8 cellular contexts compared by ENCODE assay signal in genomic region chr6:27517928-27518787, GRCh38. TPM values are rescaled to one million over a fixed set of nuclear protein-coding genes. Genes with fewer than 3 reads are reported as not detected.
DNase-seq lines count a peak whose midpoint lies in the region; ATAC-seq and TF ChIP-seq lines count a peak whose summit lies in the region.

No MANE protein-coding gene starts in this region.

- peak overlapping the region in 4 of 5 donors; percentile 80 to 89 (median 85) for H3K27ac ChIP-seq in stomach

- peaks cover 11% of the 10 kb centered on the region for H3K4me1 Mint-ChIP-seq in activated T-helper 2 cell treated with anti-CD3 and anti-CD28 coated beads, Interferon-gamma antibody, Interleukin-2, Interleukin-4, amounts not matched to agents 10 μg/mL and 5 μg/mL and 100 μg/mL, durations not matched to agents 14 hours and 24 hours and 36 hours (ENCODE audit: low read depth)

- no peak for TF ChIP-seq EP300 in stomach (IDR thresholded peaks at IDR 0.05)

- H3K4me1 ChIP-seq in iPS-15b (ENCODE audit: control insufficient read depth, insufficient read depth, low read length) (no peaks in the 10 kb centered on the region), stomach (peaks cover 6 to 9% (median 9%) of the 10 kb centered on the region in 4 donors)

- peak overlapping the region; percentile 93 for H3K4me3 ChIP-seq in MG63
- H3K4me3 ChIP-seq in iPS-15b (ENCODE audit: low read depth, low read length), result peak overlapping the region; percentile 99
- peak overlapping the region; percentile 59 to 67 (median 61) for H3K4me3 ChIP-seq in stomach

- peak overlapping the region; percentile 79 for H3K4me3 Mint-ChIP-seq in activated T-helper 2 cell treated with anti-CD3 and anti-CD28 coated beads, Interferon-gamma antibody, Interleukin-2, Interleukin-4, amounts not matched to agents 10 μg/mL and 5 μg/mL and 100 μg/mL, durations not matched to agents 14 hours and 24 hours and 36 hours (ENCODE audit: low read depth)

- WGBS in stomach, 5 donors, result 18 to 38% (median 29%) methylated on average over 12 of the region's 12 CpGs

- H3K9me3 ChIP-seq in MG63, result peaks cover 5% of the 10 kb centered on the region; the same call in 1 of the 2 replicates
- H3K9me3 ChIP-seq in iPS-15b (ENCODE audit: control insufficient read depth, insufficient read depth, low read length), result no peaks in the 10 kb centered on the region
- H3K9me3 ChIP-seq in stomach, result no peaks in the 10 kb centered on the region

- TF ChIP-seq CTCF in stomach (IDR thresholded peaks at IDR 0.05), result no peak

- peak overlapping the region; percentile 94 for H3K9ac ChIP-seq in iPS-15b (ENCODE audit: low read depth, low read length)

- no peak overlapping the region for H3K27ac Mint-ChIP-seq in activated T-helper 2 cell treated with anti-CD3 and anti-CD28 coated beads, Interferon-gamma antibody, Interleukin-2, Interleukin-4, amounts not matched to agents 10 μg/mL and 5 μg/mL and 100 μg/mL, durations not matched to agents 14 hours and 24 hours and 36 hours

- no peaks in the 10 kb centered on the region for H3K9me3 Mint-ChIP-seq in activated T-helper 2 cell treated with anti-CD3 and anti-CD28 coated beads, Interferon-gamma antibody, Interleukin-2, Interleukin-4, amounts not matched to agents 10 μg/mL and 5 μg/mL and 100 μg/mL, durations not matched to agents 14 hours and 24 hours and 36 hours

- DNase-seq in DMS153 treated with DMSO at 0.1 percent for 48 hours (lab: John Stamatoyannopoulos, UW; ENCODE audit: unreplicated experiment), result peak; percentile 3
- no peak for DNase-seq in DMS153 (lab: John Stamatoyannopoulos, UW)
- no peak for DNase-seq in MG63
- DNase-seq in activated T-helper 2 cell treated with anti-CD3 and anti-CD28 coated beads, Interferon-gamma antibody, Interleukin-2, Interleukin-4, amounts not matched to agents 10 μg/mL and 5 μg/mL and 100 μg/mL, durations not matched to agents 14 hours and 24 hours and 36 hours (ENCODE audit: low spot score), result no peak
- no peak for DNase-seq in stomach
- DNase-seq in T1000 (lab: John Stamatoyannopoulos, UW), result no peak

- intact Hi-C loops in activated T-helper 2 cell treated with anti-CD3 and anti-CD28 coated beads, Interferon-gamma antibody, Interleukin-2, Interleukin-4, amounts not matched to agents 10 μg/mL and 5 μg/mL and 100 μg/mL, durations not matched to agents 14 hours and 24 hours and 36 hours (cut with micrococcal nuclease), result loop anchor here (2.0 to 5.0 kb wide), 5 partner anchors 91 to 377 kb away; no protein-coding TSS in a partner anchor
- intact Hi-C loops in stomach (cut with DNase I; ENCODE audit: low total_unique reads), result loop anchor here (10.0 kb wide), 1 partner anchor 247 kb away; no protein-coding TSS in a partner anchor

- peaks cover 36% of the 10 kb centered on the region for H3K27me3 Mint-ChIP-seq in activated T-helper 2 cell treated with anti-CD3 and anti-CD28 coated beads, Interferon-gamma antibody, Interleukin-2, Interleukin-4, amounts not matched to agents 10 μg/mL and 5 μg/mL and 100 μg/mL, durations not matched to agents 14 hours and 24 hours and 36 hours (ENCODE audit: low read depth)

- no peak for ATAC-seq in GM19395 (IDR thresholded peaks at IDR 0.05; ENCODE audit: unreplicated experiment)

- no peaks in the 10 kb centered on the region for H3K36me3 ChIP-seq in MG63
- no peaks in the 10 kb centered on the region for H3K36me3 ChIP-seq in iPS-15b (ENCODE audit: control insufficient read depth, insufficient read depth, low read length)
- H3K36me3 ChIP-seq in stomach, result no peaks in the 10 kb centered on the region

- H3K36me3 Mint-ChIP-seq in activated T-helper 2 cell treated with anti-CD3 and anti-CD28 coated beads, Interferon-gamma antibody, Interleukin-2, Interleukin-4, amounts not matched to agents 10 μg/mL and 5 μg/mL and 100 μg/mL, durations not matched to agents 14 hours and 24 hours and 36 hours (ENCODE audit: low read depth), result no peaks in the 10 kb centered on the region

- H3K27me3 ChIP-seq in MG63 (peaks cover 37% of the 10 kb centered on the region), iPS-15b (ENCODE audit: control insufficient read depth, insufficient read depth, low read length) (peaks cover 24% of the 10 kb centered on the region), stomach (peaks cover 0 to 31% (median 22%) of the 10 kb centered on the region in 3 donors)

- TF ChIP-seq POLR2A in stomach (IDR thresholded peaks at IDR 0.05), result no peak

RNA-seq across cellular contexts. Expression of gene ZNF184, which starts 45.3 kb away (rescaled TPM):
- 24.1 and 25.4 TPM in 2 replicates for total RNA-seq in MG63 (2014; rRNA removed; shearing (Covaris generic); ENCODE audit: low replicate concordance)
- 8.4 and 9.2 TPM in 2 replicates for total RNA-seq in activated T-helper 2 cell treated with anti-CD3 and anti-CD28 coated beads, Interferon-gamma antibody, Interleukin-2, Interleukin-4, amounts not matched to agents 10 μg/mL and 5 μg/mL and 100 μg/mL, durations not matched to agents 14 hours and 24 hours and 36 hours
- total RNA-seq in stomach, result 10 to 100 TPM in 2 of 5 donors, 1 to 10 TPM in 2, not detected in 1; 4.5 to 21.0 (median 8.5) TPM
- polyA plus RNA-seq in stomach, result 1 to 10 TPM; 1.8 to 4.0 (median 2.2) TPM
